ENCODE assay signal across 9 cellular contexts in the genomic region with DNA sequence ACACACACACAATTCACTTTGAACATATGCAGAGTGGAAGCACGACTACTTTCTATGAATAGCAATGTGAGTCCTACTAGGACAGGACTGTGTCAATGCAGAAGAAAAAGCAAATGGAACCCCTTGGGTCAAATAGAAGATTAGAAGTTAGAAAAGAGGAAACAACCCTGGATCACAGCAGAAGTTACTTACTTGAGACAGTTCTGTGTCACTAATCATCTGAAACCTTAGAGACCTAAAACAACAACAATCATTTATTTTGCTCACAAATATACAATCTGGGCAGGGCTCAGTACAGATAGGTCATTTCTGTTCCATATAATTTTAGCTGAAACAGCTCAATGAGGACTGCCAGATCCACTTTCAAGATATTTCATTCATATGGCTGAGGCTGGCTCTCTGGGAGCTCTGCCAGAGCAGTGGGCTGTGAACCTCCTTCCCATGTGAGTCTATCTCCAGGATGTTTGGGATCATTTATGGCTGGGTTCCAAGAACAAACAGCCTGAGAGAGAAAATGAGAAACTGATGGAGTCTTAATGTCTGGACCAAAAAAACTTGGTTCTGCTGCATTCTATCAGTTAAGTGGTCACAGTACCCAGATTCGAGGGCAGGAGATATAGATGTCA. TPM values are rescaled to one million over a fixed set of nuclear protein-coding genes. Genes with fewer than 3 reads are reported as not detected.
A peak's percentile ranks its signal among the peaks of the same experiment; 100 is the strongest.
DNase-seq lines count a peak whose midpoint lies in the region; TF ChIP-seq lines count a peak whose summit lies in the region.
"Had no signal": no experiment of that assay in that cellular context is flagged by ENCODE, and none has a peak within 500 bp of the region (broad histone marks: within the 10 kb centered on the region; RNA-seq: fewer than 3 reads in every experiment).

No MANE protein-coding gene starts in this region.

- POLR2A ChIA-PET in activated CD4-positive, alpha-beta memory T cell treated with anti-CD3 and anti-CD28 coated beads, Interleukin-2, amount 10 ng/mL, durations not matched to agents 7 days and 5 days (lab: Charles Lee): no interaction called here

- 60% methylated on average over 2 of the region's 2 CpGs for WGBS in prostate gland

- no peak for TF ChIP-seq CTCF in prostate gland (IDR thresholded peaks at IDR 0.05)

- H3K36me3 ChIP-seq in prostate gland: no peaks in the 10 kb centered on the region
- H3K36me3 ChIP-seq: thoracic aorta had no signal

- peaks cover 30% of the 10 kb centered on the region for H3K4me1 Mint-ChIP-seq in dendritic cell treated with granulocyte-macrophage colony-stimulating factor and Interleukin-4, amounts not matched to agents 40 ng/mL and 50 ng/mL, for 4 days (ENCODE audit: low read depth)
- H3K4me1 Mint-ChIP-seq in activated CD4-positive, alpha-beta memory T cell treated with anti-CD3 and anti-CD28 coated beads, Interleukin-2, amount 10 ng/mL, durations not matched to agents 7 days and 5 days: peaks cover 40% of the 10 kb centered on the region

- H3K27me3 Mint-ChIP-seq in dendritic cell treated with granulocyte-macrophage colony-stimulating factor and Interleukin-4, amounts not matched to agents 40 ng/mL and 50 ng/mL, for 4 days: peaks cover 2% of the 10 kb centered on the region
- no peaks in the 10 kb centered on the region for H3K27me3 Mint-ChIP-seq in activated CD4-positive, alpha-beta memory T cell treated with anti-CD3 and anti-CD28 coated beads, Interleukin-2, amount 10 ng/mL, durations not matched to agents 7 days and 5 days

- peak; percentile 49 for DNase-seq in HCEC 1CT
- peak; percentile 74 for DNase-seq in NCI-H2196 (lab: John Stamatoyannopoulos, UW; ENCODE audit: unreplicated experiment)
- peak; percentile 82 for DNase-seq in renal cortical epithelial cell (ENCODE audit: low read depth)
- DNase-seq in hepatic stellate cell (ENCODE audit: low spot score): no peak
- no peak for DNase-seq in activated CD4-positive, alpha-beta memory T cell treated with anti-CD3 and anti-CD28 coated beads, Interleukin-2, amount 10 ng/mL, durations not matched to agents 7 days and 5 days
- no peak for DNase-seq in COLO668 (lab: John Stamatoyannopoulos, UW; ENCODE audit: unreplicated experiment)
- DNase-seq in prostate gland (ENCODE audit: low spot score): no peak

- H3K27ac ChIP-seq in prostate gland: no peak overlapping the region
- H3K27ac ChIP-seq: thoracic aorta had no signal

- H3K9me3 Mint-ChIP-seq in dendritic cell treated with granulocyte-macrophage colony-stimulating factor and Interleukin-4, amounts not matched to agents 40 ng/mL and 50 ng/mL, for 4 days: peaks cover 17% of the 10 kb centered on the region
- peaks cover 21% of the 10 kb centered on the region for H3K9me3 Mint-ChIP-seq in activated CD4-positive, alpha-beta memory T cell treated with anti-CD3 and anti-CD28 coated beads, Interleukin-2, amount 10 ng/mL, durations not matched to agents 7 days and 5 days

- no peak overlapping the region for H3K4me3 Mint-ChIP-seq in dendritic cell treated with granulocyte-macrophage colony-stimulating factor and Interleukin-4, amounts not matched to agents 40 ng/mL and 50 ng/mL, for 4 days
- H3K4me3 Mint-ChIP-seq in activated CD4-positive, alpha-beta memory T cell treated with anti-CD3 and anti-CD28 coated beads, Interleukin-2, amount 10 ng/mL, durations not matched to agents 7 days and 5 days: no peak overlapping the region

- H3K4me3 ChIP-seq in prostate gland: no peak overlapping the region
- H3K4me3 ChIP-seq: thoracic aorta had no signal

- peaks cover 8% of the 10 kb centered on the region for H3K36me3 Mint-ChIP-seq in dendritic cell treated with granulocyte-macrophage colony-stimulating factor and Interleukin-4, amounts not matched to agents 40 ng/mL and 50 ng/mL, for 4 days (ENCODE audit: low read depth)
- peaks cover 20% of the 10 kb centered on the region for H3K36me3 Mint-ChIP-seq in activated CD4-positive, alpha-beta memory T cell treated with anti-CD3 and anti-CD28 coated beads, Interleukin-2, amount 10 ng/mL, durations not matched to agents 7 days and 5 days (ENCODE audit: low read depth)

- CTCF ChIA-PET in activated CD4-positive, alpha-beta memory T cell treated with anti-CD3 and anti-CD28 coated beads, Interleukin-2, amount 10 ng/mL, durations not matched to agents 7 days and 5 days (lab: Charles Lee): interaction anchor here (1.5 kb wide), 1 partner anchor 97 kb away, joined by 10 read pairs; no protein-coding TSS in a partner anchor

- peak overlapping the region; percentile 64 for H3K27ac Mint-ChIP-seq in dendritic cell treated with granulocyte-macrophage colony-stimulating factor and Interleukin-4, amounts not matched to agents 40 ng/mL and 50 ng/mL, for 4 days
- no peak overlapping the region for H3K27ac Mint-ChIP-seq in activated CD4-positive, alpha-beta memory T cell treated with anti-CD3 and anti-CD28 coated beads, Interleukin-2, amount 10 ng/mL, durations not matched to agents 7 days and 5 days

- intact Hi-C loops in dendritic cell treated with granulocyte-macrophage colony-stimulating factor and Interleukin-4, amounts not matched to agents 40 ng/mL and 50 ng/mL, for 4 days (cut with micrococcal nuclease): no loop called here
- intact Hi-C loops in prostate gland (cut with DNase I): no loop called here

- no peak for TF ChIP-seq POLR2A in prostate gland (IDR thresholded peaks at IDR 0.05)

- no peaks in the 10 kb centered on the region for H3K4me1 ChIP-seq in prostate gland (replicated peaks)

- H3K27me3 ChIP-seq in prostate gland (replicated peaks; ENCODE audit: insufficient read depth): no peaks in the 10 kb centered on the region

- H3K9me3 ChIP-seq in prostate gland: no peaks in the 10 kb centered on the region

RNA-seq across cellular contexts. Expression of a gene that starts 42.5 kb away (rescaled TPM):
- total RNA-seq in renal cortical epithelial cell (not detected in 2 replicates), prostate gland (not detected)
- 1 to 10 TPM in 1 of 2 experiments, under 1 TPM in 1; 0.73 to 1.9 TPM for total RNA-seq in activated CD4-positive, alpha-beta memory T cell treated with anti-CD3 and anti-CD28 coated beads, Interleukin-2, amount 10 ng/mL, durations not matched to agents 7 days and 5 days

RNA-seq across cellular contexts. Expression of a gene that starts 44.3 kb away (rescaled TPM):
- total RNA-seq in renal cortical epithelial cell (not detected in 2 replicates), prostate gland (not detected)
- not detected for total RNA-seq in activated CD4-positive, alpha-beta memory T cell treated with anti-CD3 and anti-CD28 coated beads, Interleukin-2, amount 10 ng/mL, durations not matched to agents 7 days and 5 days
- total RNA-seq: thoracic aorta had no signal

RNA-seq across cellular contexts. Expression of a gene that starts 50.6 kb away (rescaled TPM):
- total RNA-seq in renal cortical epithelial cell (not detected in 2 replicates), prostate gland (not detected)
- not detected for total RNA-seq in activated CD4-positive, alpha-beta memory T cell treated with anti-CD3 and anti-CD28 coated beads, Interleukin-2, amount 10 ng/mL, durations not matched to agents 7 days and 5 days
- total RNA-seq: thoracic aorta had no signal

Comparison
In these comparisons a context has a peak if more than half of its experiments do, and no peak if none do; other contexts are left out.
1. DNase-seq: peak in HCEC 1CT (single experiment), NCI-H2196 (single experiment) and renal cortical epithelial cell (single experiment); none in hepatic stellate cell (single experiment), activated CD4-positive, alpha-beta memory T cell treated with anti-CD3 and anti-CD28 coated beads, Interleukin-2, amount 10 ng/mL, durations not matched to agents 7 days and 5 days (single experiment), COLO668 (single experiment) and prostate gland (single experiment).